In the genomic region with DNA sequence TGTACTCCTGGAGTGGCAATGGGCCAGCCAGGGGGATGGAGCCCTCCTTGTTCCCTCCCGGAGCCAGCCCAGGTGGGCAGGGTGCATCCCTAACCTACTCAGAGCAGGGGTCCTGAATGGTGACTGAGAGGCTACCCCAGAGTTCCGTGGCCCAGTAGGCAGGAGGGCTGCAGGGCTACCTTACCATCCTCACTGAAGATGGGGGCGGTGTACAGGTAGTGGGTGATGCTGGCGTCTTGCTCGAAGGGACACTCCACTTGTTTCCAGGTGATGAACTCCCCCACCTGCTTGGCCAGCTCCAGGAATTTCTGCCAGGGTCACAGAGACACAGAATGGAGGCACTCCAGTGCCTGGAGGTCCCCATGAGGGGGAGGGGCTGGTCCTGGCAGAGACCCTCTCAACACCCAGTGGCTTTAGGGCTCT, we compare ENCODE assay signal across 17 cellular contexts. TPM values are rescaled to one million over a fixed set of nuclear protein-coding genes. Genes with fewer than 3 reads are reported as not detected.
DNase-seq lines count a peak whose midpoint lies in the region; ATAC-seq and TF ChIP-seq lines count a peak whose summit lies in the region.
"Had no signal": no experiment of that assay in that cellular context is flagged by ENCODE, and none has a peak within 500 bp of the region (broad histone marks: within the 10 kb centered on the region; RNA-seq: fewer than 3 reads in every experiment).

No MANE protein-coding gene starts in this region.

- no peaks in the 10 kb centered on the region for H3K36me3 ChIP-seq in endodermal cell (ENCODE audit: control insufficient read depth, insufficient read depth, low read length)
- H3K36me3 ChIP-seq in osteoblast (ENCODE audit: insufficient read depth, low read length): no peaks in the 10 kb centered on the region
- no peaks in the 10 kb centered on the region for H3K36me3 ChIP-seq in MM.1S (replicated peaks; ENCODE audit: insufficient read depth, low read length)
- H3K36me3 ChIP-seq: BLaER1 treated with 17β-estradiol and CSF1 and Interleukin-3, amounts not matched to agents 10 nM and 100 nM; SJCRH30 had no signal

- no peak overlapping the region for H3K27ac ChIP-seq in endodermal cell (ENCODE audit: low read depth, low read length)
- no peak overlapping the region for H3K27ac ChIP-seq in osteoblast (ENCODE audit: low read depth, low read length)
- H3K27ac ChIP-seq in MM.1S (ENCODE audit: low read length): no peak overlapping the region
- H3K27ac ChIP-seq: A549; BLaER1 treated with 17β-estradiol and CSF1 and Interleukin-3, amounts not matched to agents 10 nM and 100 nM; SJCRH30 had no signal

- no peak for DNase-seq in activated naive CD8-positive, alpha-beta T cell treated with anti-CD3 and anti-CD28 coated beads, Interleukin-2, amount 50 U/mL, for 24 hours
- DNase-seq in activated naive CD8-positive, alpha-beta T cell treated with anti-CD3 and anti-CD28 coated beads for 36 hours: no peak
- DNase-seq in endodermal cell (peak; percentile 44), osteoblast (ENCODE audit: insufficient read length, low spot score, missing footprints) (peak; percentile 46), natural killer cell (no peak), MM.1S (no peak), GDM1 (lab: John Stamatoyannopoulos, UW) (no peak)
- DNase-seq: DMS79 treated with DMSO at 0.1 percent for 48 hours, KG1, NCI-H1436, NCI-H1930, NCI-H526, PC-3, RPMI8226, SJCRH30 had no signal

- no peaks in the 10 kb centered on the region for H3K4me1 Mint-ChIP-seq in activated naive CD8-positive, alpha-beta T cell treated with anti-CD3 and anti-CD28 coated beads, Interleukin-2, amount 50 U/mL, for 24 hours
- H3K4me1 Mint-ChIP-seq in activated naive CD8-positive, alpha-beta T cell treated with anti-CD3 and anti-CD28 coated beads for 36 hours: no peaks in the 10 kb centered on the region
- H3K4me1 Mint-ChIP-seq in endodermal cell (peaks cover 3% of the 10 kb centered on the region), natural killer cell (no peaks in the 10 kb centered on the region)

- H3K9me3 ChIP-seq in endodermal cell (ENCODE audit: control insufficient read depth, low read length) (peaks cover 20% of the 10 kb centered on the region), osteoblast (ENCODE audit: low read depth, low read length) (no peaks in the 10 kb centered on the region), MM.1S (replicated peaks; ENCODE audit: insufficient read depth, low read length) (no peaks in the 10 kb centered on the region)

- H3F3A ChIP-seq in MM.1S (ENCODE audit: insufficient read depth, low read length): no peaks in the 10 kb centered on the region

- H3K9me3 Mint-ChIP-seq in activated naive CD8-positive, alpha-beta T cell treated with anti-CD3 and anti-CD28 coated beads, Interleukin-2, amount 50 U/mL, for 24 hours: peaks cover 20% of the 10 kb centered on the region
- H3K9me3 Mint-ChIP-seq in activated naive CD8-positive, alpha-beta T cell treated with anti-CD3 and anti-CD28 coated beads for 36 hours: peaks cover 15% of the 10 kb centered on the region
- peaks cover 23% of the 10 kb centered on the region for H3K9me3 Mint-ChIP-seq in endodermal cell
- H3K9me3 Mint-ChIP-seq in natural killer cell: peaks cover 5 to 10% of the 10 kb centered on the region in 2 donors

- WGBS in endodermal cell (ENCODE audit: insufficient coverage in 1 of 2, insufficient read length in 1 of 2), 2 experiments: 93 to 98% methylated on average over 4 to 5 of the region's 5 CpGs

- no peaks in the 10 kb centered on the region for H3K4me1 ChIP-seq in endodermal cell (ENCODE audit: control insufficient read depth, insufficient read depth, low read length)
- no peaks in the 10 kb centered on the region for H3K4me1 ChIP-seq in osteoblast (ENCODE audit: insufficient read depth, low read length)
- no peaks in the 10 kb centered on the region for H3K4me1 ChIP-seq in MM.1S (ENCODE audit: low read length)
- H3K4me1 ChIP-seq: A549, SJCRH30 had no signal

- H3K9ac ChIP-seq in endodermal cell (ENCODE audit: extremely low read depth, low read length, poor library complexity, severe bottlenecking) (no peak overlapping the region), MM.1S (ENCODE audit: low read length) (no peak overlapping the region)
- H3K9ac ChIP-seq: BLaER1 treated with 17β-estradiol and CSF1 and Interleukin-3, amounts not matched to agents 10 nM and 100 nM had no signal

- H3K4me3 Mint-ChIP-seq in activated naive CD8-positive, alpha-beta T cell treated with anti-CD3 and anti-CD28 coated beads, Interleukin-2, amount 50 U/mL, for 24 hours: no peak overlapping the region
- no peak overlapping the region for H3K4me3 Mint-ChIP-seq in activated naive CD8-positive, alpha-beta T cell treated with anti-CD3 and anti-CD28 coated beads for 36 hours
- H3K4me3 Mint-ChIP-seq in endodermal cell (no peak overlapping the region), natural killer cell (no peak overlapping the region)

- H3K27me3 ChIP-seq in endodermal cell (ENCODE audit: control insufficient read depth, insufficient read depth, low read length, poor library complexity, severe bottlenecking): no peaks in the 10 kb centered on the region
- H3K27me3 ChIP-seq in osteoblast (ENCODE audit: insufficient read depth, low read length): no peaks in the 10 kb centered on the region
- peaks cover 24% of the 10 kb centered on the region for H3K27me3 ChIP-seq in MM.1S (replicated peaks; ENCODE audit: insufficient read depth, low read length)
- H3K27me3 ChIP-seq: BLaER1 treated with 17β-estradiol and CSF1 and Interleukin-3, amounts not matched to agents 10 nM and 100 nM; SJCRH30 had no signal

- H2AFZ ChIP-seq in osteoblast (ENCODE audit: low read length) (no peak overlapping the region), MM.1S (ENCODE audit: low read length) (no peak overlapping the region)

- peaks cover 4% of the 10 kb centered on the region for H3K36me3 Mint-ChIP-seq in activated naive CD8-positive, alpha-beta T cell treated with anti-CD3 and anti-CD28 coated beads, Interleukin-2, amount 50 U/mL, for 24 hours (ENCODE audit: low read depth)
- no peaks in the 10 kb centered on the region for H3K36me3 Mint-ChIP-seq in activated naive CD8-positive, alpha-beta T cell treated with anti-CD3 and anti-CD28 coated beads for 36 hours
- H3K36me3 Mint-ChIP-seq in endodermal cell (ENCODE audit: low read depth) (no peaks in the 10 kb centered on the region), natural killer cell (peaks cover 12% of the 10 kb centered on the region)

- H3K4me2 ChIP-seq in osteoblast (ENCODE audit: insufficient read depth, low read length) (no peak overlapping the region), MM.1S (ENCODE audit: low read depth, low read length) (no peak overlapping the region)
- H3K4me2 ChIP-seq: A549 had no signal

- intact Hi-C loops in natural killer cell (cut with micrococcal nuclease): no loop called here

- no peak overlapping the region for H3K27ac Mint-ChIP-seq in activated naive CD8-positive, alpha-beta T cell treated with anti-CD3 and anti-CD28 coated beads, Interleukin-2, amount 50 U/mL, for 24 hours
- H3K27ac Mint-ChIP-seq in activated naive CD8-positive, alpha-beta T cell treated with anti-CD3 and anti-CD28 coated beads for 36 hours: no peak overlapping the region
- H3K27ac Mint-ChIP-seq in endodermal cell (no peak overlapping the region), natural killer cell (no peak overlapping the region)

- H3K79me2 ChIP-seq in osteoblast (ENCODE audit: insufficient read depth, low read length): no peaks in the 10 kb centered on the region
- no peaks in the 10 kb centered on the region for H3K79me2 ChIP-seq in MM.1S (ENCODE audit: low read length)

- peak; percentile 20 for ATAC-seq in activated naive CD8-positive, alpha-beta T cell treated with anti-CD3 and anti-CD28 coated beads, Interleukin-2, amount 50 U/mL, for 24 hours
- no peak for ATAC-seq in natural killer cell
- ATAC-seq: A549, PC-3 had no signal

- no peaks in the 10 kb centered on the region for H3K9me2 ChIP-seq in MM.1S (replicated peaks; ENCODE audit: insufficient read depth, low read length)

- H3K4me3 ChIP-seq in endodermal cell (ENCODE audit: low read length) (no peak overlapping the region), osteoblast (ENCODE audit: insufficient read depth, low read length) (no peak overlapping the region), MM.1S (ENCODE audit: low read length) (no peak overlapping the region)
- H3K4me3 ChIP-seq: A549; BLaER1 treated with 17β-estradiol and CSF1 and Interleukin-3, amounts not matched to agents 10 nM and 100 nM; SJCRH30 had no signal

- H4K20me1 ChIP-seq in osteoblast (ENCODE audit: insufficient read depth, low read length) (no peaks in the 10 kb centered on the region), MM.1S (ENCODE audit: insufficient read depth, low read length) (no peaks in the 10 kb centered on the region)
- H4K20me1 ChIP-seq: BLaER1 treated with 17β-estradiol and CSF1 and Interleukin-3, amounts not matched to agents 10 nM and 100 nM had no signal

- peaks cover 4% of the 10 kb centered on the region for H3K27me3 Mint-ChIP-seq in activated naive CD8-positive, alpha-beta T cell treated with anti-CD3 and anti-CD28 coated beads, Interleukin-2, amount 50 U/mL, for 24 hours
- H3K27me3 Mint-ChIP-seq in activated naive CD8-positive, alpha-beta T cell treated with anti-CD3 and anti-CD28 coated beads for 36 hours: peaks cover 4% of the 10 kb centered on the region
- H3K27me3 Mint-ChIP-seq in endodermal cell (ENCODE audit: insufficient read depth) (no peaks in the 10 kb centered on the region), natural killer cell (ENCODE audit: low read depth in 2 of 2) (peaks cover 4 to 10% of the 10 kb centered on the region in 2 donors)

- TF ChIP-seq CTCF in endodermal cell (conservative IDR thresholded peaks at IDR 0.05) (no peak), osteoblast (IDR thresholded peaks at IDR 0.05; ENCODE audit: extremely low read depth, low read depth, low read length) (no peak), natural killer cell (IDR thresholded peaks at IDR 0.05) (no peak), MM.1S (IDR thresholded peaks at IDR 0.05; ENCODE audit: low read length) (no peak)

RNA-seq across cellular contexts. Expression of a gene that starts 39.7 kb away (rescaled TPM):
- 10 to 100 TPM in 1 of 2 experiments, 1 to 10 TPM in 1; 10.0 to 10.8 TPM for total RNA-seq in activated naive CD8-positive, alpha-beta T cell treated with anti-CD3 and anti-CD28 coated beads for 36 hours
- total RNA-seq in endodermal cell (10 to 100 TPM; 64.7 to 74.4 TPM), osteoblast (25.0 and 28.6 TPM in 2 replicates), natural killer cell (10 to 100 TPM; 24.4 to 35.0 (median 25.5) TPM)
- polyA plus RNA-seq in endodermal cell (2013, experiment 1 of 2): 120 TPM
- 106 TPM for polyA plus RNA-seq in endodermal cell (2013, experiment 2 of 2)

Comparison
In these comparisons a context has a peak if more than half of its experiments do, and no peak if none do; other contexts are left out.
1. DNase-seq: peak in endodermal cell (single experiment) and osteoblast (single experiment); none in activated naive CD8-positive, alpha-beta T cell treated with anti-CD3 and anti-CD28 coated beads, Interleukin-2, amount 50 U/mL, for 24 hours (single experiment), activated naive CD8-positive, alpha-beta T cell treated with anti-CD3 and anti-CD28 coated beads for 36 hours (single experiment), natural killer cell (single experiment), MM.1S (single experiment) and GDM1 (single experiment).